ENCODE assay signal across 10 cellular contexts in the genomic region with DNA sequence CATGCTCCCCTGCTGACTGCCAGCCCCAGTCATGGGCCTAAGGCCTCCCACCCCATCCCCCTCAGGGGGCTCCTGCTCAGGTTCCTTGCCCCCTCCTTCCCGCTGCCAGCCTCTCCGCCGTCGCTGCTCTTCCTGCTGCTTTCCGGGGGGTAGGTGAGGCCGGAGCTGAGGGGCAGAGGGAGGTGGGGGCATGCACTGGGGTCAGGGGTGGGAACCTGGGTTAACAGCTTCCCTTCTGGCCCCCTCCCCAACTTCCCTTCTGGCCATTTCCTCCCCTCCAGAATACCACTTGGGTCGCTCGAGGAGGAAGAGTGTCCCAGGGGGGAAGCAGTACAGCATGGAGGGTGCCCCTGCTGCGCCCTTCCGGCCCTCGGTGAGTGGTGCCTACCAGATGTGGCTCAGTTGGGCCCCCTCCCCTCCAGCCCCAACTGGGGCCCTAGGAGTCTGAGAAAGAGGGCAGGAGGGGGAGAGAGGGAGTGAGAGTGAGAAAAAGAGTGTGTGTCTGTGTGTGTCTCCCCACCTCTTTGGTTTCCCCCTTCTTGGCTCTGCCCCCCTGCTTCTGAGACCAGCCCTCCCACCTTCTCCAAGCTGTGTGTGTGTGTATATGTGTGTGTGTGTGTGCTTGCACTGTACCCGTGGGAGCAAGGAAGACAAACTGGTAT. TPM values are rescaled to one million over a fixed set of nuclear protein-coding genes. Genes with fewer than 3 reads are reported as not detected.
DNase-seq lines count a peak whose midpoint lies in the region; ATAC-seq and TF ChIP-seq lines count a peak whose summit lies in the region.
"Had no signal": no experiment of that assay in that cellular context is flagged by ENCODE, and none has a peak within 500 bp of the region (broad histone marks: within the 10 kb centered on the region; RNA-seq: fewer than 3 reads in every experiment).

No MANE protein-coding gene starts in this region.

- H4K20me1 ChIP-seq in osteoblast (ENCODE audit: insufficient read depth, low read length): peaks cover 40% of the 10 kb centered on the region

- H3K36me3 ChIP-seq in effector memory CD4-positive, alpha-beta T cell (ENCODE audit: control insufficient read depth, insufficient read depth, low read length): peaks cover 21% of the 10 kb centered on the region
- H3K36me3 ChIP-seq in osteoblast (ENCODE audit: insufficient read depth, low read length): peaks cover 27% of the 10 kb centered on the region
- H3K36me3 ChIP-seq in esophagus squamous epithelium: peaks cover 2 to 31% (median 9%) of the 10 kb centered on the region in 3 donors

- no peaks in the 10 kb centered on the region for H3K27me3 ChIP-seq in effector memory CD4-positive, alpha-beta T cell (replicated peaks; ENCODE audit: control insufficient read depth, insufficient read depth, low read length, poor library complexity, severe bottlenecking)
- H3K27me3 ChIP-seq in osteoblast (ENCODE audit: insufficient read depth, low read length) (no peaks in the 10 kb centered on the region), esophagus squamous epithelium (no peaks in the 10 kb centered on the region)
- H3K27me3 ChIP-seq: stomach had no signal

- H3K79me2 ChIP-seq in osteoblast (ENCODE audit: insufficient read depth, low read length): peaks cover 47% of the 10 kb centered on the region

- peak overlapping the region; percentile 0 for H3K27ac ChIP-seq in effector memory CD4-positive, alpha-beta T cell (ENCODE audit: insufficient read depth, low read length, poor library complexity, severe bottlenecking)
- H3K27ac ChIP-seq in osteoblast (ENCODE audit: low read depth, low read length) (no peak overlapping the region), esophagus squamous epithelium (peak overlapping the region in 2 of 4 donors; percentile 69 to 96)

- WGBS in esophagus squamous epithelium, 2 donors: 25 to 56% methylated on average over 1 of the region's 12 CpGs

- no peaks in the 10 kb centered on the region for H3K9me3 ChIP-seq in effector memory CD4-positive, alpha-beta T cell (ENCODE audit: control insufficient read depth, low read length)
- no peaks in the 10 kb centered on the region for H3K9me3 ChIP-seq in osteoblast (ENCODE audit: low read depth, low read length)
- H3K9me3 ChIP-seq in esophagus squamous epithelium: no peaks in the 10 kb centered on the region
- H3K9me3 ChIP-seq: stomach had no signal

- no peak for ATAC-seq in GM19351 (IDR thresholded peaks at IDR 0.05; ENCODE audit: unreplicated experiment)

- no peak overlapping the region for H2AFZ ChIP-seq in osteoblast (ENCODE audit: low read length)

- no peak overlapping the region for H3K4me2 ChIP-seq in osteoblast (ENCODE audit: insufficient read depth, low read length)

- DNase-seq in GF-D8 (lab: John Stamatoyannopoulos, UW) (peak; percentile 58), osteoblast (ENCODE audit: insufficient read length, low spot score, missing footprints) (peak; percentile 39), esophagus squamous epithelium (lab: John Stamatoyannopoulos, UW) (no peak), NCI-H1048 (lab: John Stamatoyannopoulos, UW) (no peak)
- no peak for DNase-seq in Jurkat, Clone E6-1 (ENCODE audit: low read depth, low spot score)
- no peak for DNase-seq in effector memory CD4-positive, alpha-beta T cell
- DNase-seq: NCI-H187 treated with DMSO at 0.1 percent for 48 hours, small intestine, stomach had no signal

- no peak for TF ChIP-seq POLR2A in esophagus squamous epithelium (IDR thresholded peaks at IDR 0.05)

- intact Hi-C loops in esophagus squamous epithelium (cut with DNase I): no loop called here

- H3K4me1 ChIP-seq in effector memory CD4-positive, alpha-beta T cell (ENCODE audit: control insufficient read depth, insufficient read depth, low read length, poor library complexity, severe bottlenecking): peaks cover 46% of the 10 kb centered on the region
- H3K4me1 ChIP-seq in osteoblast (ENCODE audit: insufficient read depth, low read length): peaks cover 17% of the 10 kb centered on the region
- H3K4me1 ChIP-seq in esophagus squamous epithelium: peaks cover 29 to 61% (median 40%) of the 10 kb centered on the region in 3 donors

- TF ChIP-seq CTCF in osteoblast (IDR thresholded peaks at IDR 0.05; ENCODE audit: extremely low read depth, low read depth, low read length): no peak
- no peak for TF ChIP-seq CTCF in esophagus squamous epithelium (IDR thresholded peaks at IDR 0.05)

- H3K4me3 ChIP-seq in Jurkat, Clone E6-1 (ENCODE audit: low read length): peak overlapping the region; percentile 49
- H3K4me3 ChIP-seq in effector memory CD4-positive, alpha-beta T cell (ENCODE audit: insufficient read depth, low read depth, low read length, poor library complexity, severe bottlenecking): peak overlapping the region; percentile 46
- H3K4me3 ChIP-seq in osteoblast (ENCODE audit: insufficient read depth, low read length) (no peak overlapping the region), esophagus squamous epithelium (peak overlapping the region in 1 of 4 donors; percentile 39)

RNA-seq across cellular contexts. Expression of a gene that starts 12.1 kb away (rescaled TPM):
- polyA plus RNA-seq in Jurkat, Clone E6-1 (2012; ENCODE audit: insufficient read depth, insufficient read length): 30.1 TPM
- total RNA-seq in osteoblast: 6.9 and 8.8 TPM in 2 replicates
- total RNA-seq in esophagus squamous epithelium: 1 to 10 TPM; 3.3 to 8.6 (median 4.1) TPM

RNA-seq across cellular contexts. Expression of a gene that starts 14.1 kb away (rescaled TPM):
- 264 TPM for polyA plus RNA-seq in Jurkat, Clone E6-1 (2012; ENCODE audit: insufficient read depth, insufficient read length)
- total RNA-seq in osteoblast (89.3 and 122 TPM in 2 replicates), esophagus squamous epithelium (10 to 100 TPM; 46.0 to 93.1 (median 69.4) TPM)

RNA-seq across cellular contexts. Expression of a gene that starts 21.2 kb away (rescaled TPM):
- 48.0 TPM for polyA plus RNA-seq in Jurkat, Clone E6-1 (2012; ENCODE audit: insufficient read depth, insufficient read length)
- 25.9 and 30.8 TPM in 2 replicates for total RNA-seq in osteoblast
- 10 to 100 TPM in 3 of 4 donors, 1 to 10 TPM in 1; 8.1 to 48.6 (median 17.3) TPM for total RNA-seq in esophagus squamous epithelium

RNA-seq across cellular contexts. Expression of a gene that starts 22.4 kb away (rescaled TPM):
- 12.7 TPM for polyA plus RNA-seq in Jurkat, Clone E6-1 (2012; ENCODE audit: insufficient read depth, insufficient read length)
- 4.1 and 4.7 TPM in 2 replicates for total RNA-seq in osteoblast
- 1 to 10 TPM; 2.8 to 4.8 (median 3.3) TPM for total RNA-seq in esophagus squamous epithelium

RNA-seq across cellular contexts. Expression of a gene that starts 40.4 kb away (rescaled TPM):
- polyA plus RNA-seq in Jurkat, Clone E6-1 (2012; ENCODE audit: insufficient read depth, insufficient read length): 111 TPM
- total RNA-seq in osteoblast: 3.2 and 4.0 TPM in 2 replicates
- 10 to 100 TPM in 2 of 4 donors, 1 to 10 TPM in 2; 9.6 to 38.9 (median 11.2) TPM for total RNA-seq in esophagus squamous epithelium

Comparison
In these comparisons a context has a peak if more than half of its experiments do, and no peak if none do; other contexts are left out.
1. DNase-seq: peak in GF-D8 (single experiment) and osteoblast (single experiment); none in Jurkat, Clone E6-1 (single experiment), effector memory CD4-positive, alpha-beta T cell (0 of 3), esophagus squamous epithelium (single experiment) and NCI-H1048 (single experiment).